ENCODE assay signal across 1 cellular context in genomic region chrX:84717344-84717743, GRCh38.
A peak's percentile ranks its signal among the peaks of the same experiment; 100 is the strongest.
TF ChIP-seq lines count a peak whose summit lies in the region.

No MANE protein-coding gene starts in this region.

TF ChIP-seq in liver, 16 proteins besides CTCF, POLR2A, EP300 and RAD21:
- TF ChIP-seq REST (IDR thresholded peaks at IDR 0.05) (peak; percentile 18), FOXA2 (IDR thresholded peaks at IDR 0.05) (no peak), JUND (IDR thresholded peaks at IDR 0.05) (peak; percentile 7 to 42), TAF1 (conservative IDR thresholded peaks at IDR 0.05) (no peak), SP1 (IDR thresholded peaks at IDR 0.05) (peak; percentile 81), MAX (IDR thresholded peaks at IDR 0.05) (no peak), HNF4G (IDR thresholded peaks at IDR 0.05) (peak; percentile 85), ZBTB33 (IDR thresholded peaks at IDR 0.05) (peak; percentile 19), RXRA (IDR thresholded peaks at IDR 0.05) (peak; percentile 16 to 25), GABPA (IDR thresholded peaks at IDR 0.05 in 1 of 2, conservative IDR thresholded peaks at IDR 0.05 in 1 of 2) (no peak), HNF4A (conservative IDR thresholded peaks at IDR 0.05) (peak; percentile 94 to 97), ATF3 (IDR thresholded peaks at IDR 0.05) (no peak), NR2F2 (IDR thresholded peaks at IDR 0.05) (no peak)
